23 cellular contexts compared by ENCODE assay signal in genomic region chr1:170678196-170678595, GRCh38. TPM values are rescaled to one million over a fixed set of nuclear protein-coding genes. Genes with fewer than 3 reads are reported as not detected.
DNase-seq lines count a peak whose midpoint lies in the region; ATAC-seq, FAIRE-seq and TF ChIP-seq lines count a peak whose summit lies in the region.
"Had no signal": no experiment of that assay in that cellular context is flagged by ENCODE, and none has a peak within 500 bp of the region (broad histone marks: within the 10 kb centered on the region; RNA-seq: fewer than 3 reads in every experiment).

No MANE protein-coding gene starts in this region.

- FAIRE-seq in bronchial epithelial cell (lab: Jason Lieb, UNC): peak; percentile 70
- FAIRE-seq: islet of Langerhans, TTC549 had no signal

- H3K27me3 ChIP-seq in heart left ventricle (peaks cover 0 to 2% (median 0%) of the 10 kb centered on the region in 9 donors), right atrium auricular region (no peaks in the 10 kb centered on the region), bronchial epithelial cell (ENCODE audit: control insufficient read depth, insufficient read depth, low read length) (peaks cover 3% of the 10 kb centered on the region), Karpas-422 (ENCODE audit: low read length) (no peaks in the 10 kb centered on the region)
- H3K27me3 ChIP-seq: BLaER1 treated with 17β-estradiol and CSF1 and Interleukin-3, amounts not matched to agents 10 nM and 100 nM; colonic mucosa; MG63; tibial nerve had no signal

- peaks cover 0 to 74% (median 20%) of the 10 kb centered on the region in 12 donors for H3K4me1 ChIP-seq in heart left ventricle
- peaks cover 0 to 4% of the 10 kb centered on the region in 2 donors for H3K4me1 ChIP-seq in right atrium auricular region
- no peaks in the 10 kb centered on the region for H3K4me1 ChIP-seq in Karpas-422 (ENCODE audit: low read length)
- H3K4me1 ChIP-seq: BLaER1 treated with 17β-estradiol and CSF1 and Interleukin-3, amounts not matched to agents 10 nM and 100 nM; body of pancreas; colonic mucosa had no signal

- no peak overlapping the region for H2AFZ ChIP-seq in Karpas-422 (ENCODE audit: low read length)

- H3K27me3 Mint-ChIP-seq in nephron (ENCODE audit: low read depth): peaks cover 12% of the 10 kb centered on the region
- peaks cover 29 to 57% (median 33%) of the 10 kb centered on the region in 5 donors for H3K27me3 Mint-ChIP-seq in naive thymus-derived CD8-positive, alpha-beta T cell

- 62 to 79% (median 68%) methylated on average over 3 of the region's 3 CpGs for WGBS in heart left ventricle, 4 donors

- no peak for TF ChIP-seq CTCF in heart left ventricle (IDR thresholded peaks at IDR 0.05)
- TF ChIP-seq CTCF in right atrium auricular region (IDR thresholded peaks at IDR 0.05): no peak
- TF ChIP-seq CTCF in bronchial epithelial cell (IDR thresholded peaks at IDR 0.05; ENCODE audit: insufficient read depth, low read length, severe bottlenecking): no peak
- TF ChIP-seq CTCF in nephron (IDR thresholded peaks at IDR 0.05; ENCODE audit: unreplicated experiment in 3 of 3): no peak

- POLR2A ChIA-PET in naive thymus-derived CD8-positive, alpha-beta T cell (lab: Charles Lee): no interaction called here

- H3K9me2 ChIP-seq in Karpas-422 (replicated peaks; ENCODE audit: insufficient read depth, low read length): no peaks in the 10 kb centered on the region

- peaks cover 14% of the 10 kb centered on the region for H3K36me3 Mint-ChIP-seq in nephron (ENCODE audit: low read depth)
- H3K36me3 Mint-ChIP-seq in naive thymus-derived CD8-positive, alpha-beta T cell: no peaks in the 10 kb centered on the region
- H3K36me3 Mint-ChIP-seq: activated naive CD4-positive, alpha-beta T cell treated with anti-CD3 and anti-CD28 coated beads, Interleukin-2, amount 50 U/mL, for 72 hours had no signal

- H3K4me3 ChIP-seq in heart left ventricle: no peak overlapping the region
- H3K4me3 ChIP-seq in right atrium auricular region: no peak overlapping the region
- no peak overlapping the region for H3K4me3 ChIP-seq in bronchial epithelial cell (ENCODE audit: low read depth, low read length)
- H3K4me3 ChIP-seq in Karpas-422 (ENCODE audit: low read length): no peak overlapping the region
- H3K4me3 ChIP-seq: BLaER1 treated with 17β-estradiol and CSF1 and Interleukin-3, amounts not matched to agents 10 nM and 100 nM; body of pancreas; colonic mucosa; MG63; tibial nerve had no signal

- no peak overlapping the region for H3K4me2 ChIP-seq in Karpas-422 (ENCODE audit: low read depth, low read length, poor library complexity, severe bottlenecking)
- H3K4me2 ChIP-seq: BLaER1 treated with 17β-estradiol and CSF1 and Interleukin-3, amounts not matched to agents 10 nM and 100 nM had no signal

- H3K9me3 ChIP-seq in heart left ventricle (no peaks in the 10 kb centered on the region), right atrium auricular region (no peaks in the 10 kb centered on the region), Karpas-422 (ENCODE audit: low read length) (no peaks in the 10 kb centered on the region)
- H3K9me3 ChIP-seq: BLaER1 treated with 17β-estradiol and CSF1 and Interleukin-3, amounts not matched to agents 10 nM and 100 nM; body of pancreas; colonic mucosa; MG63; tibial nerve had no signal

- H3K27ac Mint-ChIP-seq in nephron: peak overlapping the region; percentile 39 to 81 (median 42)
- H3K27ac Mint-ChIP-seq in naive thymus-derived CD8-positive, alpha-beta T cell: no peak overlapping the region
- H3K27ac Mint-ChIP-seq: activated CD4-positive, alpha-beta T cell treated with anti-CD3 and anti-CD28 coated beads for 36 hours; activated naive CD4-positive, alpha-beta T cell treated with anti-CD3 and anti-CD28 coated beads, Interleukin-2, amount 50 U/mL, for 72 hours; endodermal cell; IgD-negative memory B cell had no signal

- H3K4me3 Mint-ChIP-seq in nephron: peak overlapping the region in 1 of 3 experiments; percentile 10
- no peak overlapping the region for H3K4me3 Mint-ChIP-seq in naive thymus-derived CD8-positive, alpha-beta T cell
- H3K4me3 Mint-ChIP-seq: activated CD4-positive, alpha-beta T cell treated with anti-CD3 and anti-CD28 coated beads for 36 hours; endodermal cell; IgD-negative memory B cell had no signal

- H3K9ac ChIP-seq in Karpas-422 (ENCODE audit: low read length): no peak overlapping the region
- H3K9ac ChIP-seq: BLaER1 treated with 17β-estradiol and CSF1 and Interleukin-3, amounts not matched to agents 10 nM and 100 nM had no signal

- TF ChIP-seq POLR2A in heart left ventricle (IDR thresholded peaks at IDR 0.05): no peak

- peak in 3 of 4 donors; percentile 25 to 50 (median 32) for ATAC-seq in heart left ventricle
- no peak for ATAC-seq in naive thymus-derived CD8-positive, alpha-beta T cell
- ATAC-seq: activated CD4-positive, alpha-beta T cell treated with anti-CD3 and anti-CD28 coated beads for 36 hours; activated naive CD4-positive, alpha-beta T cell treated with anti-CD3 and anti-CD28 coated beads, Interleukin-2, amount 50 U/mL, for 72 hours; body of pancreas had no signal

- H4K20me1 ChIP-seq in Karpas-422 (ENCODE audit: insufficient read depth, low read depth, low read length): no peaks in the 10 kb centered on the region
- H4K20me1 ChIP-seq: BLaER1 treated with 17β-estradiol and CSF1 and Interleukin-3, amounts not matched to agents 10 nM and 100 nM had no signal

- H3K27ac ChIP-seq in heart left ventricle: peak overlapping the region in 1 of 12 donors; percentile 14
- no peak overlapping the region for H3K27ac ChIP-seq in right atrium auricular region
- H3K27ac ChIP-seq in Karpas-422 (ENCODE audit: low read length): no peak overlapping the region
- H3K27ac ChIP-seq: BLaER1 treated with 17β-estradiol and CSF1 and Interleukin-3, amounts not matched to agents 10 nM and 100 nM; body of pancreas; colonic mucosa had no signal

- intact Hi-C loops in heart left ventricle (cut with DNase I): loop anchor here in 3 of 10 donors (10.0 kb wide), 3 partner anchors 87 to 753 kb away; no protein-coding TSS in a partner anchor

- no peaks in the 10 kb centered on the region for H3K36me3 ChIP-seq in heart left ventricle
- H3K36me3 ChIP-seq in right atrium auricular region: no peaks in the 10 kb centered on the region
- H3K36me3 ChIP-seq in bronchial epithelial cell (ENCODE audit: control insufficient read depth, insufficient read depth, low read length): no peaks in the 10 kb centered on the region
- H3K36me3 ChIP-seq in Karpas-422 (ENCODE audit: insufficient read depth, low read length): no peaks in the 10 kb centered on the region
- H3K36me3 ChIP-seq: BLaER1 treated with 17β-estradiol and CSF1 and Interleukin-3, amounts not matched to agents 10 nM and 100 nM; colonic mucosa; MG63; tibial nerve had no signal

- no peaks in the 10 kb centered on the region for H3K9me3 Mint-ChIP-seq in nephron
- H3K9me3 Mint-ChIP-seq in naive thymus-derived CD8-positive, alpha-beta T cell: no peaks in the 10 kb centered on the region
- H3K9me3 Mint-ChIP-seq: activated naive CD4-positive, alpha-beta T cell treated with anti-CD3 and anti-CD28 coated beads, Interleukin-2, amount 50 U/mL, for 72 hours; endodermal cell; IgD-negative memory B cell had no signal

- DNase-seq in heart left ventricle (no peak), right atrium auricular region (ENCODE audit: low spot score) (no peak), bronchial epithelial cell (ENCODE audit: low read depth) (no peak), Karpas-422 (no peak), NCI-H128 (lab: John Stamatoyannopoulos, UW; ENCODE audit: unreplicated experiment) (no peak), OCI-M2 (lab: John Stamatoyannopoulos, UW; ENCODE audit: unreplicated experiment) (no peak)
- DNase-seq in naive thymus-derived CD8-positive, alpha-beta T cell: no peak
- DNase-seq: activated CD4-positive, alpha-beta T cell treated with anti-CD3 and anti-CD28 coated beads for 36 hours; body of pancreas; colonic mucosa; endodermal cell; hippocampal formation; MG63; NCI-H748 treated with DMSO at 0.1 percent for 48 hours; stimulated activated CD4-positive, alpha-beta T cell treated with anti-CD3 and anti-CD28 coated beads, Interleukin-2, amount 100 ng/mL, for 24 hours; stimulated activated naive CD4-positive, alpha-beta T cell had no signal

- H3K79me2 ChIP-seq in Karpas-422 (ENCODE audit: low read length): no peaks in the 10 kb centered on the region

- peaks cover 66% of the 10 kb centered on the region for H3K4me1 Mint-ChIP-seq in nephron
- no peaks in the 10 kb centered on the region for H3K4me1 Mint-ChIP-seq in naive thymus-derived CD8-positive, alpha-beta T cell
- H3K4me1 Mint-ChIP-seq: activated CD4-positive, alpha-beta T cell treated with anti-CD3 and anti-CD28 coated beads for 36 hours; endodermal cell; IgD-negative memory B cell had no signal

RNA-seq across cellular contexts. Expression of gene PRRX1, which starts 14.3 kb away (rescaled TPM):
- total RNA-seq in heart left ventricle (100 to 1,000 TPM in 1 of 9 donors, 10 to 100 TPM in 8; 25.7 to 104 (median 53.3) TPM), right atrium auricular region (10 to 100 TPM; 23.9 to 55.1 TPM), bronchial epithelial cell (0.26 TPM in 1 of 2 replicates, not detected in the other)
- 10 to 100 TPM; 16.2 to 27.7 TPM for polyA plus RNA-seq in heart left ventricle
- total RNA-seq in Karpas-422 (2014; rRNA removed; shearing (Covaris generic); ENCODE audit: low replicate concordance): not detected in 2 replicates
- total RNA-seq in naive thymus-derived CD8-positive, alpha-beta T cell: not detected
- not detected for polyA plus RNA-seq in naive thymus-derived CD8-positive, alpha-beta T cell
- total RNA-seq: activated CD4-positive, alpha-beta T cell treated with anti-CD3 and anti-CD28 coated beads for 36 hours; activated naive CD4-positive, alpha-beta T cell treated with anti-CD3 and anti-CD28 coated beads, Interleukin-2, amount 50 U/mL, for 72 hours; endodermal cell had no signal
- polyA plus RNA-seq: IgD-negative memory B cell had no signal

Comparison
In these comparisons a context has a peak if more than half of its experiments do, and no peak if none do; other contexts are left out.
1. ATAC-seq: peak in heart left ventricle (3 of 4); none in naive thymus-derived CD8-positive, alpha-beta T cell (0 of 2).
2. H3K27ac Mint-ChIP-seq: peak in nephron (3 of 3); none in naive thymus-derived CD8-positive, alpha-beta T cell (0 of 10).
3. RNA of gene PRRX1, which starts 14.3 kb away (total RNA-seq): 23.9 to 55.1 TPM in right atrium auricular region and 25.7 to 104 TPM in heart left ventricle; 0.26 TPM in bronchial epithelial cell, not detected in Karpas-422 and not detected in naive thymus-derived CD8-positive, alpha-beta T cell; every median in the first group is over 10 times any median in the second.